8 cellular contexts compared by ENCODE assay signal in the genomic region with DNA sequence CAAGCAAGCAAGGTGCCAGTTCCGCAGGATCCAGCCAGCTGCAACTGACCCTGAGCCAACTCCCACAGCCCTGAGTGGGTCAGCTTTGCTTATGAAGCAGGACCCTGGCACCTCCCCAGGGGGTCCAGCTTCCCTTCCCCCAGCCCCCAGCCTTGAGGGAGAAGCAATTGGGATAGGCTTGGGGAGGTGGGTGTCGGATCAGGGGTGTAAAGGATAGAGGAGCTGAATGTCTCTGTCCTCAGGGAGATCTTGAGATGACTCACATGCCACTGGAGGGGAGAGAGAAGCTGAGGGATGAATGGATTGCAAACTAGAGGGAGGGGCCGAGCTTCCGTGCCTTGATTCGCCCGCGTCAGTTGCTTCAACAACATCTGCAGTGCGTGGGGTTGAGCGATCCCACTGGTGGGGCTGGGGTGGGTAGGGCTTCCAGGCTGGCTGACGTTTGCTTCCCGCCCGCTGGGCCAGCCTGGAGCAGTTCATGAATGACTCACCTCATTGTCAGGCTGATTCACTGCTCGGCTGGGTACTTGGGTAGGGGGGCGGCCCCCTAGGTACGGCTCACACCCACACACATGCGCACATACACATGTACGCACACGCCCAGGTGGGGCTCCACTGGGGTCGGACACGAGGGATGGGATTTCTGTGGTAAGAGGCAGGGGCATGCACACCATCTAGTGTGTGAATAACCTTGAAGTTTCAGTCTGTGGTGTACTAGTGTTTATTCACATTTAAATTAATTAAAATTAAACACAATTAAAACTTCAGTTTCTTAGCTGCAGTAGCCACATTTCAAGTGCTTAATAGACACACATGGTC. TPM values are rescaled to one million over a fixed set of nuclear protein-coding genes. Genes with fewer than 3 reads are reported as not detected.
A peak's percentile ranks its signal among the peaks of the same experiment; 100 is the strongest.
DNase-seq lines count a peak whose midpoint lies in the region; TF ChIP-seq lines count a peak whose summit lies in the region.

No MANE protein-coding gene starts in this region.

- peaks cover 23% of the 10 kb centered on the region for H3K4me1 Mint-ChIP-seq in activated naive CD8-positive, alpha-beta T cell treated with anti-CD3 and anti-CD28 coated beads for 36 hours

- H3K9me3 ChIP-seq in SJSA1 (replicated peaks) (no peaks in the 10 kb centered on the region), cardiac muscle cell (ENCODE audit: low read depth) (no peaks in the 10 kb centered on the region)

- H3K27me3 Mint-ChIP-seq in activated naive CD8-positive, alpha-beta T cell treated with anti-CD3 and anti-CD28 coated beads for 36 hours: peaks cover 6% of the 10 kb centered on the region

- peak overlapping the region; percentile 37 for H3K4me3 Mint-ChIP-seq in activated naive CD8-positive, alpha-beta T cell treated with anti-CD3 and anti-CD28 coated beads for 36 hours

- peak overlapping the region; percentile 6 for H3K4me3 ChIP-seq in BJ (ENCODE audit: low read depth, low read length)
- peak overlapping the region; percentile 4 for H3K4me3 ChIP-seq in SJSA1
- no peak overlapping the region for H3K4me3 ChIP-seq in cardiac muscle cell

- H3K27ac ChIP-seq in SJSA1 (peak overlapping the region; percentile 63), cardiac muscle cell (no peak overlapping the region)

- H3K27me3 ChIP-seq in BJ (ENCODE audit: control insufficient read depth, insufficient read depth, low read length) (no peaks in the 10 kb centered on the region), SJSA1 (replicated peaks) (no peaks in the 10 kb centered on the region), cardiac muscle cell (no peaks in the 10 kb centered on the region)

- POLR2A ChIA-PET in BJ (lab: Charles Lee): interaction anchor here (0.5 to 1.0 kb wide), 7 partner anchors 8 to 410 kb away, joined by 3 to 13 read pairs (median 5); a partner anchor contains a TSS

- CTCF ChIA-PET in BJ (lab: Yijun Ruan, JAX): interaction anchor here (0.9 to 2.4 kb wide), 8 partner anchors 13 to 194 kb away, joined by 3 to 8 read pairs (median 4); a partner anchor contains a TSS

- H3K4me1 ChIP-seq in SJSA1 (replicated peaks) (peaks cover 30% of the 10 kb centered on the region), cardiac muscle cell (ENCODE audit: low read depth) (no peaks in the 10 kb centered on the region)

- H3K36me3 Mint-ChIP-seq in activated naive CD8-positive, alpha-beta T cell treated with anti-CD3 and anti-CD28 coated beads for 36 hours: peaks cover 5% of the 10 kb centered on the region

- DNase-seq in BJ (ENCODE audit: low read depth) (peak; percentile 98), HuH-7.5 (ENCODE audit: low spot score) (peak; percentile 77), SJSA1 (ENCODE audit: low read depth in 1 of 2, low spot score in 2 of 2) (peak; percentile 99 to 100), cardiac muscle cell (ENCODE audit: low read depth in 1 of 2, low spot score in 1 of 2) (peak; percentile 51 to 99), putamen (ENCODE audit: low spot score) (peak; percentile 88), SKM-1 (lab: John Stamatoyannopoulos, UW; ENCODE audit: unreplicated experiment) (no peak), NCI-H187 treated with DMSO at 0.1 percent for 48 hours (lab: John Stamatoyannopoulos, UW) (no peak)
- peak; percentile 79 for DNase-seq in activated naive CD8-positive, alpha-beta T cell treated with anti-CD3 and anti-CD28 coated beads for 36 hours

- TF ChIP-seq CTCF in BJ (IDR thresholded peaks at IDR 0.05; ENCODE audit: insufficient read depth, low read depth, low read length) (no peak), cardiac muscle cell (IDR thresholded peaks at IDR 0.05; ENCODE audit: low read depth, low read length) (no peak)

- H3K36me3 ChIP-seq in BJ (ENCODE audit: control insufficient read depth, insufficient read depth, low read length): no peaks in the 10 kb centered on the region
- peaks cover 3% of the 10 kb centered on the region for H3K36me3 ChIP-seq in SJSA1
- no peaks in the 10 kb centered on the region for H3K36me3 ChIP-seq in cardiac muscle cell

- no peaks in the 10 kb centered on the region for H3K9me3 Mint-ChIP-seq in activated naive CD8-positive, alpha-beta T cell treated with anti-CD3 and anti-CD28 coated beads for 36 hours

- peak overlapping the region; percentile 60 for H3K27ac Mint-ChIP-seq in activated naive CD8-positive, alpha-beta T cell treated with anti-CD3 and anti-CD28 coated beads for 36 hours

RNA-seq across cellular contexts. Expression of a gene that starts 3.6 kb away (rescaled TPM):
- polyA plus RNA-seq in BJ (2011; rRNA removed) (2.1 and 3.4 TPM in 2 replicates), cardiac muscle cell (7.8 and 15.6 TPM in 2 replicates)
- 6.8 and 7.0 TPM in 2 replicates for polyA minus RNA-seq in BJ (2011; rRNA and poly(A)+ RNA removed)
- 10.1 and 10.2 TPM in 2 replicates for total RNA-seq in SJSA1 (2014; rRNA removed; shearing (Covaris generic))
- total RNA-seq in activated naive CD8-positive, alpha-beta T cell treated with anti-CD3 and anti-CD28 coated beads for 36 hours: 10 to 100 TPM; 18.5 to 20.1 TPM
- total RNA-seq in cardiac muscle cell: 3.6 and 9.6 TPM in 2 replicates

RNA-seq across cellular contexts. Expression of a gene that starts 14.7 kb away (rescaled TPM):
- 46.4 and 102 TPM in 2 replicates for polyA plus RNA-seq in BJ (2011; rRNA removed)
- polyA minus RNA-seq in BJ (2011; rRNA and poly(A)+ RNA removed): 128 and 173 TPM in 2 replicates
- 143 and 298 TPM in 2 replicates for total RNA-seq in SJSA1 (2014; rRNA removed; shearing (Covaris generic))
- total RNA-seq in activated naive CD8-positive, alpha-beta T cell treated with anti-CD3 and anti-CD28 coated beads for 36 hours: 10 to 100 TPM; 18.2 to 18.7 TPM
- total RNA-seq in cardiac muscle cell: 164 and 300 TPM in 2 replicates
- polyA plus RNA-seq in cardiac muscle cell: 94.1 and 209 TPM in 2 replicates

RNA-seq across cellular contexts. Expression of a gene that starts 32.4 kb away (rescaled TPM):
- polyA plus RNA-seq in BJ (2011; rRNA removed) (0.04 TPM in 1 of 2 replicates, not detected in the other), cardiac muscle cell (5.5 and 6.4 TPM in 2 replicates)
- 0.10 TPM in 1 of 2 replicates, not detected in the other for polyA minus RNA-seq in BJ (2011; rRNA and poly(A)+ RNA removed)
- total RNA-seq in SJSA1 (2014; rRNA removed; shearing (Covaris generic)): not detected in 2 replicates
- total RNA-seq in activated naive CD8-positive, alpha-beta T cell treated with anti-CD3 and anti-CD28 coated beads for 36 hours: not detected
- total RNA-seq in cardiac muscle cell: 3.1 and 6.4 TPM in 2 replicates

RNA-seq across cellular contexts. Expression of a gene that starts 48.7 kb away (rescaled TPM):
- 43.8 and 64.0 TPM in 2 replicates for polyA plus RNA-seq in BJ (2011; rRNA removed)
- polyA minus RNA-seq in BJ (2011; rRNA and poly(A)+ RNA removed): 23.4 and 24.8 TPM in 2 replicates
- total RNA-seq in SJSA1 (2014; rRNA removed; shearing (Covaris generic)): 22.6 and 42.6 TPM in 2 replicates
- total RNA-seq in activated naive CD8-positive, alpha-beta T cell treated with anti-CD3 and anti-CD28 coated beads for 36 hours: 10 to 100 TPM; 17.1 to 18.2 TPM
- 31.3 and 43.9 TPM in 2 replicates for total RNA-seq in cardiac muscle cell
- polyA plus RNA-seq in cardiac muscle cell: 40.5 and 50.7 TPM in 2 replicates

Comparison
In these comparisons a context has a peak if more than half of its experiments do, and no peak if none do; other contexts are left out.
1. DNase-seq: peak in BJ (single experiment), HuH-7.5 (single experiment), SJSA1 (2 of 2), activated naive CD8-positive, alpha-beta T cell treated with anti-CD3 and anti-CD28 coated beads for 36 hours (single experiment), cardiac muscle cell (2 of 2) and putamen (single experiment); none in SKM-1 (single experiment) and NCI-H187 treated with DMSO at 0.1 percent for 48 hours (single experiment).